In genomic region chr11:124674168-124674517, GRCh38 we compare ENCODE assay signal across 7 cellular contexts. TPM values are rescaled to one million over a fixed set of nuclear protein-coding genes. Genes with fewer than 3 reads are reported as not detected.
DNase-seq lines count a peak whose midpoint lies in the region; ATAC-seq and TF ChIP-seq lines count a peak whose summit lies in the region.

No MANE protein-coding gene starts in this region.

- peak overlapping the region; percentile 90 for H3K27ac Mint-ChIP-seq in activated CD8-positive, alpha-beta T cell treated with anti-CD3 and anti-CD28 coated beads for 36 hours
- peak overlapping the region; percentile 96 for H3K27ac Mint-ChIP-seq in stimulated activated effector memory CD8-positive, alpha-beta T cell treated with anti-CD3 and anti-CD28 coated beads, Interleukin-12 subunit alpha, Interleukin-12 subunit beta, amount 100 ng/mL, for 72 hours

- H3K9me3 ChIP-seq in iPS-15b (ENCODE audit: control insufficient read depth, insufficient read depth, low read length), result no peaks in the 10 kb centered on the region

- POLR2A ChIA-PET in activated CD8-positive, alpha-beta T cell treated with anti-CD3 and anti-CD28 coated beads for 36 hours (lab: Charles Lee), result interaction anchor here (0.6 to 1.6 kb wide), 7 partner anchors 57 to 202 kb away, joined by 3 to 6 read pairs (median 3); partner anchors contain the start of gene MSANTD2

- ATAC-seq in activated CD8-positive, alpha-beta T cell treated with anti-CD3 and anti-CD28 coated beads for 36 hours, result no peak
- ATAC-seq in stimulated activated effector memory CD8-positive, alpha-beta T cell treated with anti-CD3 and anti-CD28 coated beads, Interleukin-12 subunit alpha, Interleukin-12 subunit beta, amount 100 ng/mL, for 72 hours, result no peak
- ATAC-seq in GM21786 (IDR thresholded peaks at IDR 0.05; ENCODE audit: unreplicated experiment), result no peak

- H3K27ac ChIP-seq in HL-60 (replicated peaks), result peak overlapping the region; percentile 69

- CTCF ChIA-PET in activated CD8-positive, alpha-beta T cell treated with anti-CD3 and anti-CD28 coated beads for 36 hours (lab: Charles Lee), result interaction anchor here (1.1 to 3.1 kb wide), 5 partner anchors 26 to 163 kb away, joined by 3 to 19 read pairs (median 13); partner anchors contain the start of gene ESAM

- H3K27me3 Mint-ChIP-seq in activated CD8-positive, alpha-beta T cell treated with anti-CD3 and anti-CD28 coated beads for 36 hours, result no peaks in the 10 kb centered on the region

- peak overlapping the region; percentile 76 for H3K4me3 ChIP-seq in HL-60 (replicated peaks; ENCODE audit: insufficient read depth, low read length)
- H3K4me3 ChIP-seq in iPS-15b (ENCODE audit: low read depth, low read length), result peak overlapping the region; percentile 75

- H3K27me3 ChIP-seq in HL-60 (ENCODE audit: insufficient read depth, poor library complexity, severe bottlenecking) (no peaks in the 10 kb centered on the region), iPS-15b (ENCODE audit: control insufficient read depth, insufficient read depth, low read length) (peaks cover 29% of the 10 kb centered on the region)

- no peaks in the 10 kb centered on the region for H3K4me1 ChIP-seq in iPS-15b (ENCODE audit: control insufficient read depth, insufficient read depth, low read length)

- H3K4me1 Mint-ChIP-seq in activated CD8-positive, alpha-beta T cell treated with anti-CD3 and anti-CD28 coated beads for 36 hours (ENCODE audit: low read depth), result peaks cover 30% of the 10 kb centered on the region
- peaks cover 18% of the 10 kb centered on the region for H3K4me1 Mint-ChIP-seq in stimulated activated effector memory CD8-positive, alpha-beta T cell treated with anti-CD3 and anti-CD28 coated beads, Interleukin-12 subunit alpha, Interleukin-12 subunit beta, amount 100 ng/mL, for 72 hours

- no peaks in the 10 kb centered on the region for H3K36me3 ChIP-seq in iPS-15b (ENCODE audit: control insufficient read depth, insufficient read depth, low read length)

- DNase-seq in HL-60 (ENCODE audit: low read depth in 1 of 2, low spot score in 1 of 2) (no peak), COR-L47 (lab: John Stamatoyannopoulos, UW) (no peak), NCI-H2171 treated with DMSO at 0.1 percent for 48 hours (lab: John Stamatoyannopoulos, UW) (no peak)
- DNase-seq in activated CD8-positive, alpha-beta T cell treated with anti-CD3 and anti-CD28 coated beads for 36 hours, result no peak
- DNase-seq in stimulated activated effector memory CD8-positive, alpha-beta T cell treated with anti-CD3 and anti-CD28 coated beads, Interleukin-12 subunit alpha, Interleukin-12 subunit beta, amount 100 ng/mL, for 72 hours (ENCODE audit: low spot score in 2 of 2), result peak in 1 of 2 donors; percentile 52

- H3K36me3 Mint-ChIP-seq in activated CD8-positive, alpha-beta T cell treated with anti-CD3 and anti-CD28 coated beads for 36 hours (ENCODE audit: low read depth), result peaks cover 2% of the 10 kb centered on the region
- peaks cover 17% of the 10 kb centered on the region for H3K36me3 Mint-ChIP-seq in stimulated activated effector memory CD8-positive, alpha-beta T cell treated with anti-CD3 and anti-CD28 coated beads, Interleukin-12 subunit alpha, Interleukin-12 subunit beta, amount 100 ng/mL, for 72 hours

- H3K4me3 Mint-ChIP-seq in activated CD8-positive, alpha-beta T cell treated with anti-CD3 and anti-CD28 coated beads for 36 hours, result peak overlapping the region; percentile 88
- H3K4me3 Mint-ChIP-seq in stimulated activated effector memory CD8-positive, alpha-beta T cell treated with anti-CD3 and anti-CD28 coated beads, Interleukin-12 subunit alpha, Interleukin-12 subunit beta, amount 100 ng/mL, for 72 hours, result peak overlapping the region; percentile 76

- H3K9me3 Mint-ChIP-seq in activated CD8-positive, alpha-beta T cell treated with anti-CD3 and anti-CD28 coated beads for 36 hours, result no peaks in the 10 kb centered on the region
- H3K9me3 Mint-ChIP-seq in stimulated activated effector memory CD8-positive, alpha-beta T cell treated with anti-CD3 and anti-CD28 coated beads, Interleukin-12 subunit alpha, Interleukin-12 subunit beta, amount 100 ng/mL, for 72 hours, result no peaks in the 10 kb centered on the region

- no peak for TF ChIP-seq CTCF in HL-60 (IDR thresholded peaks at IDR 0.05; ENCODE audit: insufficient read depth, low read length)
- TF ChIP-seq CTCF in activated CD8-positive, alpha-beta T cell treated with anti-CD3 and anti-CD28 coated beads for 36 hours (IDR thresholded peaks at IDR 0.05), result no peak

- intact Hi-C loops in activated CD8-positive, alpha-beta T cell treated with anti-CD3 and anti-CD28 coated beads for 36 hours (cut with micrococcal nuclease), result loop anchor here (5.0 kb wide), 1 partner anchor 73 kb away; no protein-coding TSS in a partner anchor

- H3K9ac ChIP-seq in iPS-15b (ENCODE audit: low read depth, low read length), result no peak overlapping the region

RNA-seq across cellular contexts. Expression of gene SPA17, which starts 0.4 kb away (rescaled TPM):
- total RNA-seq in activated CD8-positive, alpha-beta T cell treated with anti-CD3 and anti-CD28 coated beads for 36 hours, result 1 to 10 TPM; 3.1 to 3.6 TPM

RNA-seq across cellular contexts. Expression of gene SIAE, which starts 0.6 kb away (rescaled TPM):
- total RNA-seq in activated CD8-positive, alpha-beta T cell treated with anti-CD3 and anti-CD28 coated beads for 36 hours, result 1 to 10 TPM; 5.0 to 6.2 TPM

RNA-seq across cellular contexts. Expression of gene TBRG1, which starts 51.5 kb away (rescaled TPM):
- 10 to 100 TPM; 31.9 to 32.1 TPM for total RNA-seq in activated CD8-positive, alpha-beta T cell treated with anti-CD3 and anti-CD28 coated beads for 36 hours
